ENCODE assay signal across 9 cellular contexts in the genomic region with DNA sequence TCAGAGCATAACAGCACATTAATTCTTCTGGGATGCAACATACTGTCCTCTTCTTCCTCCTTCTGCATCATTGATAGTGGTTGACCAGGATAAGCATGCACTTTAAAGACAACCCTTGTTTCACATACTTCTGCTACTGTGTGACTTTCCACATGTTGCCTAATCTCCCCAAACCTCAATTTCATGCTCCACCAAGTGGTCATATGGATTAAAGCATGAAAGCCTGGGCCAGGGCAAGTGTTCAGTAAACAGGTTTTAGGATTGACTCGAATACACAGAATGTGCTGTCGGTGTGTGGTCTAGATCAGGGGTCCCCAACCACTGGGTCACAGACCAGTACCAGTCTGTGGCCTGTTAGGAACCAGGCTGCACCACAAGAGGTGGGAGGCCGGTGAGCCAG. TPM values are rescaled to one million over a fixed set of nuclear protein-coding genes. Genes with fewer than 3 reads are reported as not detected.
DNase-seq lines count a peak whose midpoint lies in the region; ATAC-seq and TF ChIP-seq lines count a peak whose summit lies in the region.
"Had no signal": no experiment of that assay in that cellular context is flagged by ENCODE, and none has a peak within 500 bp of the region (broad histone marks: within the 10 kb centered on the region; RNA-seq: fewer than 3 reads in every experiment).

No MANE protein-coding gene starts in this region.

- TF ChIP-seq CTCF in BJ (IDR thresholded peaks at IDR 0.05; ENCODE audit: insufficient read depth, low read depth, low read length) (peak; percentile 62), testis (IDR thresholded peaks at IDR 0.05) (peak in 2 of 3 experiments; percentile 18 to 49)

- DNase-seq in BJ (ENCODE audit: low read depth) (no peak), HT1080 (ENCODE audit: low read depth) (peak; percentile 54), SK-N-MC (ENCODE audit: low read depth, low spot score) (peak; percentile 10), glomerular endothelial cell (ENCODE audit: extremely low read depth, low read depth, low spot score) (peak; percentile 29), testis (peak; percentile 41)
- no peak for DNase-seq in activated CD4-positive, alpha-beta T cell treated with anti-CD3 and anti-CD28 coated beads, Interleukin-2, amount 10 ng/mL, durations not matched to agents 24 days and 14 days
- DNase-seq in activated naive CD4-positive, alpha-beta T cell (lab: John Stamatoyannopoulos, UW), result no peak

- CTCF ChIA-PET in BJ (lab: Yijun Ruan, JAX), result interaction anchor here (0.7 to 5.4 kb wide), 7 partner anchors 9 to 651 kb away, joined by 3 to 29 read pairs (median 5); no protein-coding TSS in a partner anchor

- H3K36me3 ChIP-seq in BJ (ENCODE audit: control insufficient read depth, insufficient read depth, low read length) (no peaks in the 10 kb centered on the region), SK-N-MC (ENCODE audit: insufficient read depth, low read length) (no peaks in the 10 kb centered on the region), testis (ENCODE audit: low read depth, missing control alignments) (no peaks in the 10 kb centered on the region)
- H3K36me3 ChIP-seq: HAP-1 had no signal

- H3K27me3 ChIP-seq in BJ (ENCODE audit: control insufficient read depth, insufficient read depth, low read length) (0 out of 2 replicates have a peak, but pooled peaks cover 2% of the 10 kb centered on the region), testis (no peaks in the 10 kb centered on the region)

- no peaks in the 10 kb centered on the region for H3K4me1 Mint-ChIP-seq in activated CD4-positive, alpha-beta T cell treated with anti-CD3 and anti-CD28 coated beads, Interleukin-2, amount 10 ng/mL, durations not matched to agents 24 days and 14 days

- no peaks in the 10 kb centered on the region for H3K36me3 Mint-ChIP-seq in activated CD4-positive, alpha-beta T cell treated with anti-CD3 and anti-CD28 coated beads, Interleukin-2, amount 10 ng/mL, durations not matched to agents 24 days and 14 days (ENCODE audit: low read depth)

- H3K27ac Mint-ChIP-seq in activated CD4-positive, alpha-beta T cell treated with anti-CD3 and anti-CD28 coated beads, Interleukin-2, amount 10 ng/mL, durations not matched to agents 24 days and 14 days, result no peak overlapping the region

- no peak overlapping the region for H3K4me3 ChIP-seq in BJ (ENCODE audit: low read depth, low read length)
- no peak overlapping the region for H3K4me3 ChIP-seq in SK-N-MC
- H3K4me3 ChIP-seq in testis, result no peak overlapping the region
- H3K4me3 ChIP-seq: HAP-1 had no signal

- H3K27ac ChIP-seq in SK-N-MC, result no peak overlapping the region
- no peak overlapping the region for H3K27ac ChIP-seq in testis

- no peak overlapping the region for H3K9ac ChIP-seq in SK-N-MC (ENCODE audit: insufficient read length)

- no peak for TF ChIP-seq POLR2A in testis (IDR thresholded peaks at IDR 0.05)

- no peaks in the 10 kb centered on the region for H3K9me3 Mint-ChIP-seq in activated CD4-positive, alpha-beta T cell treated with anti-CD3 and anti-CD28 coated beads, Interleukin-2, amount 10 ng/mL, durations not matched to agents 24 days and 14 days

- no peaks in the 10 kb centered on the region for H3K9me3 ChIP-seq in SK-N-MC (ENCODE audit: low read depth, low read length)
- no peaks in the 10 kb centered on the region for H3K9me3 ChIP-seq in testis
- H3K9me3 ChIP-seq: HAP-1 had no signal

- no peaks in the 10 kb centered on the region for H3K4me1 ChIP-seq in testis

- H3K27me3 Mint-ChIP-seq in activated CD4-positive, alpha-beta T cell treated with anti-CD3 and anti-CD28 coated beads, Interleukin-2, amount 10 ng/mL, durations not matched to agents 24 days and 14 days, result peaks cover 2% of the 10 kb centered on the region

- H3K4me3 Mint-ChIP-seq in activated CD4-positive, alpha-beta T cell treated with anti-CD3 and anti-CD28 coated beads, Interleukin-2, amount 10 ng/mL, durations not matched to agents 24 days and 14 days, result no peak overlapping the region

- WGBS in testis, 2 donors, result 70 to 93% methylated on average over 2 to 3 of the region's 3 CpGs

- ATAC-seq in GM18498 (IDR thresholded peaks at IDR 0.05; ENCODE audit: unreplicated experiment), result no peak

- POLR2A ChIA-PET in BJ (lab: Charles Lee), result no interaction called here

- intact Hi-C loops in testis (cut with DNase I; ENCODE audit: low total_unique reads), result no loop called here
- intact Hi-C loops in activated CD4-positive, alpha-beta T cell treated with anti-CD3 and anti-CD28 coated beads, Interleukin-2, amount 10 ng/mL, durations not matched to agents 24 days and 14 days (cut with micrococcal nuclease), result no loop called here

RNA-seq across cellular contexts. Expression of a gene that starts 22.5 kb away (rescaled TPM):
- not detected in 2 replicates for polyA plus RNA-seq in BJ (2011; rRNA removed)
- polyA minus RNA-seq in BJ (2011; rRNA and poly(A)+ RNA removed), result not detected in 2 replicates
- total RNA-seq in HT1080 (2014; rRNA removed; shearing (Covaris generic)), result not detected in 2 replicates
- polyA plus RNA-seq in HT1080 (2015; cell fraction: cytosol; rRNA removed), result not detected in 2 replicates
- not detected in 2 replicates for polyA plus RNA-seq in HT1080 (2015; cell fraction: nucleus; rRNA removed)
- not detected in 2 replicates for total RNA-seq in glomerular endothelial cell
- not detected for total RNA-seq in testis
- not detected for polyA plus RNA-seq in testis (ENCODE audit: insufficient read depth, low read depth, low replicate concordance)
- not detected in 2 replicates for total RNA-seq in activated CD4-positive, alpha-beta T cell treated with anti-CD3 and anti-CD28 coated beads, Interleukin-2, amount 10 ng/mL, durations not matched to agents 24 days and 14 days

Comparison
In these comparisons a context has a peak if more than half of its experiments do, and no peak if none do; other contexts are left out.
1. DNase-seq: peak in HT1080 (single experiment), SK-N-MC (single experiment), glomerular endothelial cell (single experiment) and testis (single experiment); none in BJ (single experiment), activated CD4-positive, alpha-beta T cell treated with anti-CD3 and anti-CD28 coated beads, Interleukin-2, amount 10 ng/mL, durations not matched to agents 24 days and 14 days (single experiment) and activated naive CD4-positive, alpha-beta T cell (0 of 4).